In the genomic region with DNA sequence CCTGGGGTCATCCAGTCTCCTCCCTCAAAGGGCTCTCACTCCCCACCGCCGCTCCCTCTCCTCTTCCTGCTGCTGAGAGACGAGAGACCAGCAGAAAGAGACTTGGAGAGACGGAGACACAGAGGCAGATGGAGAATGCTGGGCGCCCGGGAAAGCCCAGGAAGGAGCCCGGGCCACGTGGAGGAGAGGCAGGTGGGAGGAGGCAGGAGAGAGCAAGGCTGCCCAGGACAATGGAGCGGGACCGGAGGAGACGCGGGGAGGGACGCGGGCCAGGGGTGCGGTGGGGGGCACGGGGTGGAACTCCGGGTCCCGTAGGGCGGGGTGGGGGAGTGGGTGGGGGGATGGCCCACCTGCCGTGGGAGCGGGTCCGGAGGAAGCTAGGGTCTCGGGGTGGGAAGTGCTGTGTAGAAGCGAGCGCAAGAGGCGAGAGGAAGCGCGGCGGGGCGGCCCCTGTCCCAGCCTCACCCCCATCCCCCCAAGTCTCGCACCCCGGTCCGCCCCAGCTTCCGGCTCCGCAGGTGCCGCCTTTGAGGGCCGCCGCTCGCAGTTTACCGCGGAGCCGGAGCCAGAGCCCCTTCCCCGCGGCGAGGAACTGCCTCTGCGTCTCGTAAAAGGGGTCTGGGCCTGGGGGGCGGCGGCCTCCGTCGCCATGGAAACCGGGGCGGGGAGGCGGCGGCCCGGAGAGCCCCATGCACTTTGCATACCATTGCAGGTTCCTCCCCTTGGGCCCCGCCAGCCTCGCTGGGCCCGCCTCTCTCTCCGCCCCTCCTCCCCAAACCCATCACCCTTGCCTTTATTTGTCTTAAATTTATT, we compare ENCODE assay signal across 8 cellular contexts. TPM values are rescaled to one million over a fixed set of nuclear protein-coding genes. Genes with fewer than 3 reads are reported as not detected.
A peak's percentile ranks its signal among the peaks of the same experiment; 100 is the strongest.
DNase-seq lines count a peak whose midpoint lies in the region; ATAC-seq and TF ChIP-seq lines count a peak whose summit lies in the region.

No MANE protein-coding gene starts in this region.

- no peaks in the 10 kb centered on the region for H3K9me3 Mint-ChIP-seq in activated naive CD8-positive, alpha-beta T cell treated with anti-CD3 and anti-CD28 coated beads, Interleukin-2, amount 50 U/mL, for 24 hours

- TF ChIP-seq RAD21 in SK-N-SH (IDR thresholded peaks at IDR 0.05; ENCODE audit: low read length): no peak

- CTCF ChIA-PET in SK-N-SH (lab: Yijun Ruan, JAX): interaction anchor here (2.4 to 2.9 kb wide), 2 partner anchors 85 to 89 kb away, joined by 11 to 16 read pairs; no protein-coding TSS in a partner anchor

- H3K9me3 ChIP-seq in SK-N-SH (no peaks in the 10 kb centered on the region), iPS-18c (ENCODE audit: control insufficient read depth, insufficient read depth, low read length) (no peaks in the 10 kb centered on the region)

- peak overlapping the region; percentile 78 for H3K4me2 ChIP-seq in SK-N-SH

- H3K36me3 Mint-ChIP-seq in activated naive CD8-positive, alpha-beta T cell treated with anti-CD3 and anti-CD28 coated beads, Interleukin-2, amount 50 U/mL, for 24 hours (ENCODE audit: low read depth): no peaks in the 10 kb centered on the region

- H3K4me1 Mint-ChIP-seq in activated naive CD8-positive, alpha-beta T cell treated with anti-CD3 and anti-CD28 coated beads, Interleukin-2, amount 50 U/mL, for 24 hours: peaks cover 42% of the 10 kb centered on the region

- POLR2A ChIA-PET in SK-N-SH (lab: Yijun Ruan, JAX): no interaction called here

- no peaks in the 10 kb centered on the region for H3K27me3 ChIP-seq in SK-N-SH (ENCODE audit: insufficient read depth)

- peaks cover 0 to 8% of the 10 kb centered on the region in 2 experiments; a peak in 2 of 4 replicates for H3K4me1 ChIP-seq in SK-N-SH (ENCODE audit: control insufficient read depth in 1 of 2, insufficient read depth in 2 of 2, low read depth in 1 of 2, low read length in 1 of 2)

- no peaks in the 10 kb centered on the region for H3K79me2 ChIP-seq in SK-N-SH (ENCODE audit: insufficient read depth)

- no peaks in the 10 kb centered on the region for H3K9me2 ChIP-seq in SK-N-SH

- H3K27me3 Mint-ChIP-seq in activated naive CD8-positive, alpha-beta T cell treated with anti-CD3 and anti-CD28 coated beads, Interleukin-2, amount 50 U/mL, for 24 hours: peaks cover 4% of the 10 kb centered on the region

- TF ChIP-seq EP300 in SK-N-SH (IDR thresholded peaks at IDR 0.05; ENCODE audit: borderline replicate concordance in 1 of 2, low read depth in 1 of 2, low read length in 1 of 2): no peak

- peak overlapping the region; percentile 54 for H3K4me3 Mint-ChIP-seq in activated naive CD8-positive, alpha-beta T cell treated with anti-CD3 and anti-CD28 coated beads, Interleukin-2, amount 50 U/mL, for 24 hours

- peak overlapping the region in 1 of 2 experiments; percentile 12; a peak in 1 of 4 replicates for H3K27ac ChIP-seq in SK-N-SH (ENCODE audit: low read depth in 2 of 2, low read length in 1 of 2)

- no peaks in the 10 kb centered on the region for H4K20me1 ChIP-seq in SK-N-SH (ENCODE audit: insufficient read depth)

- no peak for TF ChIP-seq CTCF in SK-N-SH (IDR thresholded peaks at IDR 0.05)

- H3K9ac ChIP-seq in SK-N-SH: no peak overlapping the region

- 14% methylated on average over 50 of the region's 60 CpGs for WGBS in SK-N-SH (ENCODE audit: low lambda C conversion rate)

- H3K27ac Mint-ChIP-seq in activated naive CD8-positive, alpha-beta T cell treated with anti-CD3 and anti-CD28 coated beads, Interleukin-2, amount 50 U/mL, for 24 hours: no peak overlapping the region

- H3F3A ChIP-seq in SK-N-SH (replicated peaks; ENCODE audit: insufficient read depth): peaks cover 15% of the 10 kb centered on the region

- DNase-seq in NOMO-1 (lab: John Stamatoyannopoulos, UW; ENCODE audit: unreplicated experiment in 2 of 2) (peak; percentile 10 to 18), NOMO-1 treated with dmso at 0.1 percent for 144 hours (lab: John Stamatoyannopoulos, UW; ENCODE audit: unreplicated experiment) (no peak), SK-N-SH (peak; percentile 92), C1 segment of cervical spinal cord (lab: John Stamatoyannopoulos, UW) (no peak), middle frontal gyrus (ENCODE audit: extremely low spot score, low spot score) (no peak)
- DNase-seq in activated naive CD8-positive, alpha-beta T cell treated with anti-CD3 and anti-CD28 coated beads, Interleukin-2, amount 50 U/mL, for 24 hours: peak; percentile 63
- DNase-seq in stimulated activated CD4-positive, alpha-beta T cell treated with anti-CD3 and anti-CD28 coated beads, Interleukin-2, amount 100 ng/mL, for 4 hours (ENCODE audit: low read depth): peak; percentile 41

- peak; percentile 72 for ATAC-seq in activated naive CD8-positive, alpha-beta T cell treated with anti-CD3 and anti-CD28 coated beads, Interleukin-2, amount 50 U/mL, for 24 hours

- H3K36me3 ChIP-seq in SK-N-SH (replicated peaks in 1 of 2; ENCODE audit: control insufficient read depth in 1 of 2, insufficient read depth in 2 of 2, low read length in 1 of 2): no peaks in the 10 kb centered on the region

- H2AFZ ChIP-seq in SK-N-SH (ENCODE audit: low read depth): no peak overlapping the region

- H3K4me3 ChIP-seq in SK-N-SH (ENCODE audit: low read depth in 2 of 2, low read length in 1 of 2) (peak overlapping the region in 1 of 2 experiments; percentile 49; a peak in 2 of 4 replicates), iPS-18c (ENCODE audit: insufficient read depth, low read depth, low read length) (peak overlapping the region; percentile 58; the same call in 1 of the 2 replicates)

TF ChIP-seq in SK-N-SH, 30 proteins besides CTCF, POLR2A, EP300 and RAD21:
- TF ChIP-seq, protein P1, sequence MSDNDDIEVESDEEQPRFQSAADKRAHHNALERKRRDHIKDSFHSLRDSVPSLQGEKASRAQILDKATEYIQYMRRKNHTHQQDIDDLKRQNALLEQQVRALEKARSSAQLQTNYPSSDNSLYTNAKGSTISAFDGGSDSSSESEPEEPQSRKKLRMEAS (IDR thresholded peaks at IDR 0.05; ENCODE audit: low read depth): peak; percentile 73; the same call in 1 of the 2 replicates
- TF ChIP-seq, protein P2, sequence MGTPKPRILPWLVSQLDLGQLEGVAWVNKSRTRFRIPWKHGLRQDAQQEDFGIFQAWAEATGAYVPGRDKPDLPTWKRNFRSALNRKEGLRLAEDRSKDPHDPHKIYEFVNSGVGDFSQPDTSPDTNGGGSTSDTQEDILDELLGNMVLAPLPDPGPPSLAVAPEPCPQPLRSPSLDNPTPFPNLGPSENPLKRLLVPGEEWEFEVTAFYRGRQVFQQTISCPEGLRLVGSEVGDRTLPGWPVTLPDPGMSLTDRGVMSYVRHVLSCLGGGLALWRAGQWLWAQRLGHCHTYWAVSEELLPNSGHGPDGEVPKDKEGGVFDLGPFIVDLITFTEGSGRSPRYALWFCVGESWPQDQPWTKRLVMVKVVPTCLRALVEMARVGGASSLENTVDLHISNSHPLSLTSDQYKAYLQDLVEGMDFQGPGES (IDR thresholded peaks at IDR 0.05; ENCODE audit: low read depth, low read length): no peak
- TF ChIP-seq GATA2 (CRISPR knock-in tag; IDR thresholded peaks at IDR 0.05) (no peak), NRF1 (IDR thresholded peaks at IDR 0.05; ENCODE audit: low read depth, low read length) (no peak), MXI1 (IDR thresholded peaks at IDR 0.05; ENCODE audit: low read depth, low read length) (peak; percentile 50; the same call in 1 of the 2 replicates), JUND (IDR thresholded peaks at IDR 0.05) (no peak), RCOR1 (IDR thresholded peaks at IDR 0.05; ENCODE audit: low read length) (no peak)
- TF ChIP-seq, protein P3, sequence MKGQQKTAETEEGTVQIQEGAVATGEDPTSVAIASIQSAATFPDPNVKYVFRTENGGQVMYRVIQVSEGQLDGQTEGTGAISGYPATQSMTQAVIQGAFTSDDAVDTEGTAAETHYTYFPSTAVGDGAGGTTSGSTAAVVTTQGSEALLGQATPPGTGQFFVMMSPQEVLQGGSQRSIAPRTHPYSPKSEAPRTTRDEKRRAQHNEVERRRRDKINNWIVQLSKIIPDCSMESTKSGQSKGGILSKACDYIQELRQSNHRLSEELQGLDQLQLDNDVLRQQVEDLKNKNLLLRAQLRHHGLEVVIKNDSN (IDR thresholded peaks at IDR 0.05; ENCODE audit: borderline replicate concordance, low read depth): peak; percentile 58; the same call in 1 of the 2 replicates

RNA-seq across cellular contexts. Expression of a gene that starts 11.7 kb away (rescaled TPM):
- polyA plus RNA-seq in SK-N-SH (2012; rRNA removed): 82.2 and 126 TPM in 2 replicates
- polyA plus RNA-seq in SK-N-SH (2012; cell fraction: cytosol; rRNA removed): 47.2 and 71.1 TPM in 2 replicates
- 164 and 170 TPM in 2 replicates for polyA plus RNA-seq in SK-N-SH (2012; cell fraction: nucleus; rRNA removed)

RNA-seq across cellular contexts. Expression of a gene that starts 44.9 kb away (rescaled TPM):
- polyA plus RNA-seq in SK-N-SH (2012; rRNA removed): 11.5 and 11.8 TPM in 2 replicates
- polyA plus RNA-seq in SK-N-SH (2012; cell fraction: cytosol; rRNA removed): 3.7 and 6.1 TPM in 2 replicates
- 29.3 and 39.8 TPM in 2 replicates for polyA plus RNA-seq in SK-N-SH (2012; cell fraction: nucleus; rRNA removed)

Comparison
In these comparisons a context has a peak if more than half of its experiments do, and no peak if none do; other contexts are left out.
1. DNase-seq: peak in NOMO-1 (2 of 2), SK-N-SH (single experiment), activated naive CD8-positive, alpha-beta T cell treated with anti-CD3 and anti-CD28 coated beads, Interleukin-2, amount 50 U/mL, for 24 hours (single experiment) and stimulated activated CD4-positive, alpha-beta T cell treated with anti-CD3 and anti-CD28 coated beads, Interleukin-2, amount 100 ng/mL, for 4 hours (single experiment); none in NOMO-1 treated with dmso at 0.1 percent for 144 hours (single experiment), C1 segment of cervical spinal cord (0 of 14) and middle frontal gyrus (single experiment).